Comparison of ENCODE assay signal across 18 cellular contexts in genomic region chr5:113199122-113199905, GRCh38.
A peak's percentile ranks its signal among the peaks of the same experiment; 100 is the strongest.
DNase-seq lines count a peak whose midpoint lies in the region; ATAC-seq lines count a peak whose summit lies in the region.
"Had no signal": no experiment of that assay in that cellular context is flagged by ENCODE, and none has a peak within 500 bp of the region (broad histone marks: within the 10 kb centered on the region; RNA-seq: fewer than 3 reads in every experiment).

No MANE protein-coding gene starts in this region.

- H3K79me2 ChIP-seq in GM23248 (ENCODE audit: insufficient read depth): no peaks in the 10 kb centered on the region

- no peak overlapping the region for H3K23ac ChIP-seq in mesenchymal stem cell (ENCODE audit: low read length in 2 of 2)

- no peak overlapping the region for H2BK15ac ChIP-seq in mesenchymal stem cell (ENCODE audit: low read depth, poor library complexity, severe bottlenecking)

- no peaks in the 10 kb centered on the region for H3K9me3 ChIP-seq in GM23248 (ENCODE audit: low read depth)
- no peaks in the 10 kb centered on the region for H3K9me3 ChIP-seq in mesenchymal stem cell (ENCODE audit: control insufficient read depth, low read length)

- no peak overlapping the region for H3K4me2 ChIP-seq in GM23248 (ENCODE audit: unreplicated experiment)
- H3K4me2 ChIP-seq in mesenchymal stem cell (ENCODE audit: low read length, poor library complexity, severe bottlenecking): no peak overlapping the region

- H2BK120ac ChIP-seq in mesenchymal stem cell (ENCODE audit: low read depth, low read length): no peak overlapping the region

- ATAC-seq in HG03432 (IDR thresholded peaks at IDR 0.05; ENCODE audit: unreplicated experiment): no peak
- ATAC-seq: activated CD4-positive, CD25-positive, alpha-beta regulatory T cell treated with anti-CD3 and anti-CD28 coated beads, Interleukin-2, amount 50 U/mL, for 24 hours; esophagus mucosa had no signal

- no peak overlapping the region for H4K91ac ChIP-seq in mesenchymal stem cell (ENCODE audit: low read length)

- H3K9me2 ChIP-seq in GM23248 (ENCODE audit: insufficient read depth): no peaks in the 10 kb centered on the region

- no peaks in the 10 kb centered on the region for H3F3A ChIP-seq in GM23248 (ENCODE audit: insufficient read depth)

- H4K20me1 ChIP-seq in GM23248 (ENCODE audit: insufficient read depth): no peaks in the 10 kb centered on the region

- no peak overlapping the region for H2BK5ac ChIP-seq in mesenchymal stem cell (ENCODE audit: low read depth, low read length, poor library complexity, severe bottlenecking)

- 76 to 78% methylated on average over 5 of the region's 5 CpGs for WGBS in GM23248 (ENCODE audit: low coverage in 1 of 2, low lambda C conversion rate in 2 of 2, missing lambda C conversion rate in 2 of 2), 2 experiments
- 88% methylated on average over 3 of the region's 5 CpGs for WGBS in mesenchymal stem cell

- DNase-seq in GM23248: peak; percentile 69
- peak; percentile 79 for DNase-seq in NCI-H69 (lab: John Stamatoyannopoulos, UW)
- peak; percentile 54 for DNase-seq in dedifferentiated amniotic fluid mesenchymal stem cell (ENCODE audit: extremely low spot score)
- DNase-seq in mesenchymal stem cell: peak; percentile 68
- DNase-seq in D341Med (ENCODE audit: low spot score): no peak
- DNase-seq in NCI-H146 treated with DMSO at 0.1 percent for 48 hours (lab: John Stamatoyannopoulos, UW; ENCODE audit: unreplicated experiment): no peak
- DNase-seq in NCI-H446 treated with DMSO at 0.1 percent for 48 hours (lab: John Stamatoyannopoulos, UW): no peak
- DNase-seq: activated T-cell treated with anti-CD3 and anti-CD28 coated beads, Interleukin-2, amount 50 U/mL, for 48 hours; CD4-positive, alpha-beta memory T cell; Kasumi-1; NCI-H345; Right ventricle myocardium superior; stimulated activated CD4-positive, alpha-beta T cell treated with anti-CD3 and anti-CD28 coated beads, Interleukin-2, amount 100 ng/mL, for 24 hours; stimulated activated naive CD4-positive, alpha-beta T cell had no signal

- no peaks in the 10 kb centered on the region for H3K27me3 ChIP-seq in GM23248 (replicated peaks; ENCODE audit: insufficient read depth)
- H3K27me3 ChIP-seq in mesenchymal stem cell (ENCODE audit: control insufficient read depth in 1 of 2, insufficient read depth in 1 of 2, low read length in 2 of 2): no peaks in the 10 kb centered on the region
- H3K27me3 ChIP-seq: cardiac muscle cell had no signal

- no peak overlapping the region for H4K8ac ChIP-seq in mesenchymal stem cell (ENCODE audit: low read length)

- no peak overlapping the region for H3K9ac ChIP-seq in GM23248
- H3K9ac ChIP-seq in mesenchymal stem cell (ENCODE audit: low read length): no peak overlapping the region

- H3K14ac ChIP-seq in mesenchymal stem cell (ENCODE audit: low read length in 2 of 2): no peak overlapping the region

- no peak overlapping the region for H3K18ac ChIP-seq in mesenchymal stem cell (ENCODE audit: low read depth in 1 of 2, low read length in 2 of 2)

- no peak overlapping the region for H2AK5ac ChIP-seq in mesenchymal stem cell (ENCODE audit: low read length, severe bottlenecking)

- in situ Hi-C loops in GM23248 (cut with MboI): no loop called here

- peak overlapping the region in 1 of 2 experiments; percentile 26 for H3K4ac ChIP-seq in mesenchymal stem cell (ENCODE audit: low read depth in 1 of 2, low read length in 2 of 2)

- H3K27ac ChIP-seq in GM23248 (no peak overlapping the region), mesenchymal stem cell (ENCODE audit: low read length, poor library complexity, severe bottlenecking) (no peak overlapping the region)
- H3K27ac ChIP-seq: cardiac muscle cell had no signal

- H3K79me1 ChIP-seq in mesenchymal stem cell (replicated peaks; ENCODE audit: low read length, poor library complexity, severe bottlenecking): peaks cover 27% of the 10 kb centered on the region

- no peak overlapping the region for H3K4me3 ChIP-seq in GM23248
- H3K4me3 ChIP-seq in mesenchymal stem cell (ENCODE audit: insufficient read depth in 1 of 2, low read depth in 1 of 2, low read length in 2 of 2): no peak overlapping the region
- H3K4me3 ChIP-seq: cardiac muscle cell had no signal

- no peak overlapping the region for H2BK12ac ChIP-seq in mesenchymal stem cell (ENCODE audit: low read length in 2 of 2)

- H3K36me3 ChIP-seq in GM23248 (ENCODE audit: low read depth) (no peaks in the 10 kb centered on the region), mesenchymal stem cell (ENCODE audit: control insufficient read depth in 1 of 2, insufficient read depth in 2 of 2, low read depth in 1 of 2, low read length in 2 of 2) (peaks cover 0 to 17% of the 10 kb centered on the region in 2 experiments)
- H3K36me3 ChIP-seq: cardiac muscle cell had no signal

- no peak overlapping the region for H2AFZ ChIP-seq in GM23248
- no peak overlapping the region for H2AFZ ChIP-seq in mesenchymal stem cell (ENCODE audit: low read depth, low read length)

- H3K4me1 ChIP-seq in GM23248 (ENCODE audit: insufficient read depth): peaks cover 17% of the 10 kb centered on the region
- peaks cover 8% of the 10 kb centered on the region for H3K4me1 ChIP-seq in mesenchymal stem cell (ENCODE audit: control insufficient read depth, insufficient read depth, low read depth, low read length)

Comparison
In these comparisons a context has a peak if more than half of its experiments do, and no peak if none do; other contexts are left out.
1. DNase-seq: peak in GM23248 (single experiment), NCI-H69 (single experiment), dedifferentiated amniotic fluid mesenchymal stem cell (single experiment) and mesenchymal stem cell (single experiment); none in D341Med (single experiment), NCI-H146 treated with DMSO at 0.1 percent for 48 hours (single experiment) and NCI-H446 treated with DMSO at 0.1 percent for 48 hours (single experiment).